8 cellular contexts compared by ENCODE assay signal in genomic region chr1:9410737-9411297, GRCh38.
DNase-seq lines count a peak whose midpoint lies in the region; ATAC-seq, FAIRE-seq and TF ChIP-seq lines count a peak whose summit lies in the region.

No MANE protein-coding gene starts in this region.

- no peak overlapping the region for H3K4me2 ChIP-seq in mesenchymal stem cell (ENCODE audit: low read length, poor library complexity, severe bottlenecking)

- no peaks in the 10 kb centered on the region for H3K79me1 ChIP-seq in mesenchymal stem cell (replicated peaks; ENCODE audit: low read length, poor library complexity, severe bottlenecking)

- peaks cover 23% of the 10 kb centered on the region for H3K4me1 Mint-ChIP-seq in activated T-helper 17 cell treated with anti-CD3 and anti-CD28 coated beads, Interleukin-2, amount 50 U/mL, for 72 hours

- H4K91ac ChIP-seq in mesenchymal stem cell (ENCODE audit: low read length): peak overlapping the region; percentile 76

- DNase-seq in Daoy (ENCODE audit: low read depth) (peak; percentile 58), HTR-8/SVneo (ENCODE audit: insufficient read length, low spot score) (no peak), mesenchymal stem cell (peak; percentile 100), stomach (no peak), Peyer's patch (no peak), HK-2 (ENCODE audit: unreplicated experiment) (no peak), iPS-NIHi11 (ENCODE audit: low spot score) (no peak)

- H4K8ac ChIP-seq in mesenchymal stem cell (ENCODE audit: low read length): peak overlapping the region; percentile 86

- H3K36me3 ChIP-seq in mesenchymal stem cell (ENCODE audit: control insufficient read depth in 1 of 2, insufficient read depth in 2 of 2, low read depth in 1 of 2, low read length in 2 of 2) (no peaks in the 10 kb centered on the region), stomach (no peaks in the 10 kb centered on the region), Peyer's patch (no peaks in the 10 kb centered on the region)

- H3K4me3 ChIP-seq in mesenchymal stem cell (ENCODE audit: insufficient read depth in 1 of 2, low read depth in 1 of 2, low read length in 2 of 2) (no peak overlapping the region), stomach (no peak overlapping the region), Peyer's patch (no peak overlapping the region)

- intact Hi-C loops in stomach (cut with DNase I; ENCODE audit: low total_unique reads): no loop called here

- peak overlapping the region; percentile 99 for H2BK12ac ChIP-seq in mesenchymal stem cell (ENCODE audit: low read length in 2 of 2)

- no peaks in the 10 kb centered on the region for H3K27me3 ChIP-seq in mesenchymal stem cell (ENCODE audit: control insufficient read depth in 1 of 2, insufficient read depth in 1 of 2, low read length in 2 of 2)
- H3K27me3 ChIP-seq in stomach: no peaks in the 10 kb centered on the region
- H3K27me3 ChIP-seq in Peyer's patch: no peaks in the 10 kb centered on the region

- peak overlapping the region; percentile 2 for H2BK15ac ChIP-seq in mesenchymal stem cell (ENCODE audit: low read depth, poor library complexity, severe bottlenecking)

- H2BK5ac ChIP-seq in mesenchymal stem cell (ENCODE audit: low read depth, low read length, poor library complexity, severe bottlenecking): no peak overlapping the region

- no peak overlapping the region for H2BK120ac ChIP-seq in mesenchymal stem cell (ENCODE audit: low read depth, low read length)

- no peak for ATAC-seq in activated T-helper 17 cell treated with anti-CD3 and anti-CD28 coated beads, Interleukin-2, amount 50 U/mL, for 72 hours (replicated peaks)

- TF ChIP-seq EP300 in stomach (IDR thresholded peaks at IDR 0.05): no peak

- TF ChIP-seq CTCF in stomach (IDR thresholded peaks at IDR 0.05) (no peak), Peyer's patch (IDR thresholded peaks at IDR 0.05) (no peak)

- no peak for TF ChIP-seq POLR2A in stomach (IDR thresholded peaks at IDR 0.05)
- no peak for TF ChIP-seq POLR2A in Peyer's patch (IDR thresholded peaks at IDR 0.05)

- H3K27ac ChIP-seq in mesenchymal stem cell (ENCODE audit: low read length, poor library complexity, severe bottlenecking): no peak overlapping the region
- H3K27ac ChIP-seq in stomach: peak overlapping the region in 1 of 5 donors; percentile 29
- peak overlapping the region in 1 of 4 donors; percentile 68 for H3K27ac ChIP-seq in Peyer's patch

- peak overlapping the region; percentile 60 for H3K27ac Mint-ChIP-seq in activated T-helper 17 cell treated with anti-CD3 and anti-CD28 coated beads, Interleukin-2, amount 50 U/mL, for 72 hours

- H3K9me3 ChIP-seq in mesenchymal stem cell (ENCODE audit: control insufficient read depth, low read length): no peaks in the 10 kb centered on the region
- no peaks in the 10 kb centered on the region for H3K9me3 ChIP-seq in stomach
- H3K9me3 ChIP-seq in Peyer's patch: no peaks in the 10 kb centered on the region

- H3K18ac ChIP-seq in mesenchymal stem cell (ENCODE audit: low read depth in 1 of 2, low read length in 2 of 2): peak overlapping the region; percentile 75 to 100

- WGBS in mesenchymal stem cell: 5% methylated on average over 6 of the region's 7 CpGs
- 50 to 61% (median 51%) methylated on average over 6 to 7 of the region's 7 CpGs for WGBS in stomach, 5 donors

- H3K9me3 Mint-ChIP-seq in activated T-helper 17 cell treated with anti-CD3 and anti-CD28 coated beads, Interleukin-2, amount 50 U/mL, for 72 hours: no peaks in the 10 kb centered on the region

- no peak overlapping the region for H2AFZ ChIP-seq in mesenchymal stem cell (ENCODE audit: low read depth, low read length)

- peak overlapping the region; percentile 50 for H2AK5ac ChIP-seq in mesenchymal stem cell (ENCODE audit: low read length, severe bottlenecking)

- peak overlapping the region in 1 of 2 experiments; percentile 97 for H3K14ac ChIP-seq in mesenchymal stem cell (ENCODE audit: low read length in 2 of 2)

- H3K23ac ChIP-seq in mesenchymal stem cell (ENCODE audit: low read length in 2 of 2): no peak overlapping the region

- peak; percentile 100 for FAIRE-seq in HTR-8/SVneo (lab: Jason Lieb, UNC)

- H3K9ac ChIP-seq in mesenchymal stem cell (ENCODE audit: low read length): no peak overlapping the region

- no peaks in the 10 kb centered on the region for H3K27me3 Mint-ChIP-seq in activated T-helper 17 cell treated with anti-CD3 and anti-CD28 coated beads, Interleukin-2, amount 50 U/mL, for 72 hours

- peak overlapping the region; percentile 61 to 92 for H3K4ac ChIP-seq in mesenchymal stem cell (ENCODE audit: low read depth in 1 of 2, low read length in 2 of 2)

- H3K4me3 Mint-ChIP-seq in activated T-helper 17 cell treated with anti-CD3 and anti-CD28 coated beads, Interleukin-2, amount 50 U/mL, for 72 hours: no peak overlapping the region

- peaks cover 7% of the 10 kb centered on the region for H3K36me3 Mint-ChIP-seq in activated T-helper 17 cell treated with anti-CD3 and anti-CD28 coated beads, Interleukin-2, amount 50 U/mL, for 72 hours (ENCODE audit: low read depth)

- H3K4me1 ChIP-seq in mesenchymal stem cell (ENCODE audit: control insufficient read depth, insufficient read depth, low read depth, low read length): peaks cover 24% of the 10 kb centered on the region
- H3K4me1 ChIP-seq in stomach: peaks cover 21 to 34% (median 32%) of the 10 kb centered on the region in 4 donors
- H3K4me1 ChIP-seq in Peyer's patch: peaks cover 0 to 23% (median 18%) of the 10 kb centered on the region in 4 donors

Comparison
In these comparisons a context has a peak if more than half of its experiments do, and no peak if none do; other contexts are left out.
1. DNase-seq: peak in Daoy (single experiment) and mesenchymal stem cell (single experiment); none in HTR-8/SVneo (single experiment), stomach (single experiment), Peyer's patch (0 of 3), HK-2 (single experiment) and iPS-NIHi11 (single experiment).